In the genomic region with DNA sequence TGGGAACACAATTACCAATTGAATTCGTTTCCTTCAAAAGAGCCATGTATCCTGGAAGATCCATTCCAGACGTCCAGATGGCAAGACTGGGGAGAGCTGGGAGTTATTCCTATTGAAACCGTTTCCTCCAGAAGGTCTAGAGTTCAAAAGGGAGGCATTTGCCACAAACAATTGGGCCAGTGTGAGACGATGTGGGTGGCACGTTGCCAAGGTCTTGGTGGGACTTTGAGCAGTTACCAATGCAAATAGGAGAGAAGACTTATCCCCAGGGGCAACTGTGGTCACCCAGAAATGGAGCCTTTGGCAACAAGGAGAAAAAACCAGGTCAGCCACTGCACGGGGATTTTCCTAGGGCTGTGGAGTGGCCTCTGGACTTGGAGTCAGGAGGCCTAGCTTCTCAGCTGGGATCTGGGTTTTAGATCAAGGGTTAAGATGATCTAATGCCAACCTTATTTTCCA, we compare ENCODE assay signal across 12 cellular contexts. TPM values are rescaled to one million over a fixed set of nuclear protein-coding genes. Genes with fewer than 3 reads are reported as not detected.
DNase-seq lines count a peak whose midpoint lies in the region; ATAC-seq, FAIRE-seq and TF ChIP-seq lines count a peak whose summit lies in the region.
"Had no signal": no experiment of that assay in that cellular context is flagged by ENCODE, and none has a peak within 500 bp of the region (broad histone marks: within the 10 kb centered on the region; RNA-seq: fewer than 3 reads in every experiment).

No MANE protein-coding gene starts in this region.

- FAIRE-seq in HTR-8/SVneo (lab: Jason Lieb, UNC) = no peak

- in situ Hi-C loops in Caki2 (cut with HindIII; ENCODE audit: low pct_unique_long_range_greater_than_20kb, low sequenced_read_pairs) = no loop called here

- DNase-seq in Caki2 (ENCODE audit: low read depth) (peak; percentile 11), NB4 (ENCODE audit: low read depth) (peak; percentile 34), dermis blood vessel endothelial cell (peak; percentile 94), myocyte (ENCODE audit: low read depth) (peak; percentile 41), HTR-8/SVneo (ENCODE audit: insufficient read length, low spot score) (no peak)
- no peak for DNase-seq in activated T-cell treated with anti-CD3 and anti-CD28 coated beads, Interleukin-2, amount 50 U/mL, for 1 hour
- DNase-seq: activated CD4-positive, CD25-positive, alpha-beta regulatory T cell treated with anti-CD3 and anti-CD28 coated beads, Interleukin-2, amount 50 U/mL, for 72 hours; naive B cell; NCI-H2029 treated with DMSO at 0.1 percent for 48 hours; uterus had no signal

- H3K4me3 ChIP-seq in NB4 (ENCODE audit: low read depth, low read length) = no peak overlapping the region
- H3K4me3 ChIP-seq: uterus had no signal

- TF ChIP-seq POLR2A in NB4 (IDR thresholded peaks at IDR 0.05; ENCODE audit: extremely low read depth, insufficient read length) = no peak

- no peak for TF ChIP-seq CTCF in NB4 (IDR thresholded peaks at IDR 0.05; ENCODE audit: low read depth, low read length)

- ATAC-seq in GM18909 (IDR thresholded peaks at IDR 0.05; ENCODE audit: poor library complexity, unreplicated experiment) = no peak
- ATAC-seq in HG03432 (IDR thresholded peaks at IDR 0.05; ENCODE audit: unreplicated experiment) = no peak

RNA-seq across cellular contexts. Expression of gene TLE3, which starts 29.6 kb away (rescaled TPM):
- 24.5 and 41.6 TPM in 2 replicates for total RNA-seq in Caki2 (2014; rRNA removed; shearing (Covaris generic); ENCODE audit: low replicate concordance)
- total RNA-seq in dermis blood vessel endothelial cell = 25.4 and 38.3 TPM in 2 replicates
- total RNA-seq in myocyte = 16.7 and 28.9 TPM in 2 replicates
- 13.5 TPM for polyA plus RNA-seq in myocyte (2012)

Comparison
In these comparisons a context has a peak if more than half of its experiments do, and no peak if none do; other contexts are left out.
1. DNase-seq: peak in Caki2 (single experiment), NB4 (single experiment), dermis blood vessel endothelial cell (single experiment) and myocyte (single experiment); none in activated T-cell treated with anti-CD3 and anti-CD28 coated beads, Interleukin-2, amount 50 U/mL, for 1 hour (single experiment) and HTR-8/SVneo (single experiment).